Comparison of ENCODE assay signal across 1 cellular context in the genomic region with DNA sequence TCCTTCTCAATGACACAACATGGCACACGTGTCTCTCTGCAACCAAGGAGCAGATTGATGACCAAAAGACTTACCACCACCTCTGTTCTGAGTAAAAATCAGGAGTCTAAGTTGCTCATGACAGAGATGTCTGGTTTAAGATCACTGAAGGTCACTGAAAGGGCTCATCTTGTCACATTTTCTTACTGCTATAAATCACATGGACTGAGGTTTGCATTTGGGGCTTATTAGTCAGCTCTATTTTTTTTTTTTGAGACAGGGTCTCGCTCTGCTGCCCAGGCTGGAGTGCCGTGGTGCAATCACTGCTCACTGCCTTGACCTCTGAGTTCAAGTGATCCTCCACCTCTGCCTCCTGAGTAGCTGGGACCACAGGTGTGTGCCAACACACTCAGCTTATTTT.
TF ChIP-seq lines count a peak whose summit lies in the region.

No MANE protein-coding gene starts in this region.

TF ChIP-seq in IMR-90, 13 proteins besides CTCF, POLR2A, EP300 and RAD21 (continued from another document):
- TF ChIP-seq BHLHE40 (IDR thresholded peaks at IDR 0.05; ENCODE audit: low read depth, low read length) (no peak), RFX5 (IDR thresholded peaks at IDR 0.05; ENCODE audit: low read depth, low read length) (no peak), SMC3 (IDR thresholded peaks at IDR 0.05; ENCODE audit: low read depth, low read length) (no peak), CEBPB (IDR thresholded peaks at IDR 0.05; ENCODE audit: low read depth, low read length) (no peak), MAZ (IDR thresholded peaks at IDR 0.05; ENCODE audit: borderline replicate concordance, low read depth, low read length) (no peak), NFE2L2 (IDR thresholded peaks at IDR 0.05; ENCODE audit: low read depth, low read length) (no peak), RCOR1 (IDR thresholded peaks at IDR 0.05; ENCODE audit: insufficient replicate concordance, low read length) (no peak), USF2 (IDR thresholded peaks at IDR 0.05; ENCODE audit: low read depth, low read length) (no peak), ELK1 (IDR thresholded peaks at IDR 0.05; ENCODE audit: borderline replicate concordance, low read depth, low read length) (no peak), MAFK (IDR thresholded peaks at IDR 0.05; ENCODE audit: low read depth, low read length) (no peak), CHD1 (IDR thresholded peaks at IDR 0.05; ENCODE audit: low read depth, low read length) (no peak), FOS (IDR thresholded peaks at IDR 0.05; ENCODE audit: low read depth, low read length) (no peak)
